8 cellular contexts compared by ENCODE assay signal in genomic region chr1:235079443-235079967, GRCh38. TPM values are rescaled to one million over a fixed set of nuclear protein-coding genes. Genes with fewer than 3 reads are reported as not detected.
DNase-seq lines count a peak whose midpoint lies in the region; ATAC-seq and TF ChIP-seq lines count a peak whose summit lies in the region.

No MANE protein-coding gene starts in this region.

- peaks cover 38% of the 10 kb centered on the region for H3K4me1 ChIP-seq in fibroblast of lung (ENCODE audit: control insufficient read depth, extremely low read depth, insufficient read depth, low read length)
- peaks cover 31 to 86% (median 56%) of the 10 kb centered on the region in 6 donors for H3K4me1 ChIP-seq in spleen

- H3K36me3 ChIP-seq in fibroblast of lung (ENCODE audit: control insufficient read depth, insufficient read depth, low read length) (no peaks in the 10 kb centered on the region), spleen (no peaks in the 10 kb centered on the region)

- H3K4me3 ChIP-seq in fibroblast of lung (replicated peaks in 1 of 4; ENCODE audit: control extremely low read depth in 1 of 4, insufficient read depth in 1 of 4, low read depth in 3 of 4, low read length in 4 of 4), result no peak overlapping the region
- no peak overlapping the region for H3K4me3 ChIP-seq in spleen

- H3K4me2 ChIP-seq in fibroblast of lung (ENCODE audit: extremely low read depth, insufficient read depth, low read length), result no peak overlapping the region

- H2AFZ ChIP-seq in fibroblast of lung (ENCODE audit: low read length), result no peak overlapping the region

- TF ChIP-seq CTCF in fibroblast of lung (conservative IDR thresholded peaks at IDR 0.05 in 1 of 2, IDR thresholded peaks at IDR 0.05 in 1 of 2; ENCODE audit: low read depth in 1 of 2, low read length in 2 of 2), result no peak
- no peak for TF ChIP-seq CTCF in spleen (IDR thresholded peaks at IDR 0.05 in 8 of 11, conservative IDR thresholded peaks at IDR 0.05 in 3 of 11)

- H3K27me3 ChIP-seq in fibroblast of lung (ENCODE audit: control insufficient read depth, insufficient read depth, low read length) (no peaks in the 10 kb centered on the region), spleen (replicated peaks in 1 of 7) (no peaks in the 10 kb centered on the region)

- DNase-seq in NK-92 treated with Interleukin-12 subunit alpha and Interleukin-12 subunit beta, amount 100 ng/mL, for 24 hours (lab: John Stamatoyannopoulos, UW), result peak; percentile 12
- no peak for DNase-seq in NK-92 (lab: John Stamatoyannopoulos, UW; ENCODE audit: unreplicated experiment)
- peak; percentile 75 for DNase-seq in NCI-H510A (lab: John Stamatoyannopoulos, UW)
- peak in 1 of 2 donors; percentile 84 for DNase-seq in fibroblast of lung (ENCODE audit: low read depth in 2 of 2)
- peak; percentile 66 for DNase-seq in spleen
- no peak for DNase-seq in sciatic nerve (ENCODE audit: low spot score)

- H3K27ac ChIP-seq in fibroblast of lung (ENCODE audit: insufficient read depth, low read length) (peak overlapping the region; percentile 65), spleen (peak overlapping the region in 7 of 8 donors; percentile 6 to 95 (median 61))

- WGBS in spleen, 5 donors, result 46 to 69% (median 57%) methylated on average over 3 to 6 of the region's 6 CpGs

- peaks cover 1% of the 10 kb centered on the region for H3K9me3 ChIP-seq in fibroblast of lung (ENCODE audit: control insufficient read depth, insufficient read depth, low read depth, low read length)
- H3K9me3 ChIP-seq in spleen, result no peaks in the 10 kb centered on the region

- intact Hi-C loops in spleen (cut with DNase I; ENCODE audit: low total_unique reads), result no loop called here
- intact Hi-C loops in sciatic nerve (cut with DNase I), result no loop called here

- H3K79me2 ChIP-seq in fibroblast of lung (ENCODE audit: control insufficient read depth, insufficient read depth, low read length), result no peaks in the 10 kb centered on the region

- no peak overlapping the region for H3K9ac ChIP-seq in fibroblast of lung (ENCODE audit: insufficient read depth, low read length)

- ATAC-seq in sciatic nerve (no peak), HG02885 (IDR thresholded peaks at IDR 0.05; ENCODE audit: poor library complexity, unreplicated experiment) (no peak), HG03039 (IDR thresholded peaks at IDR 0.05; ENCODE audit: unreplicated experiment) (no peak)

- no peaks in the 10 kb centered on the region for H4K20me1 ChIP-seq in fibroblast of lung (ENCODE audit: control insufficient read depth, extremely low read depth, insufficient read depth, low read length)

- no peak for TF ChIP-seq POLR2A in spleen (IDR thresholded peaks at IDR 0.05)

RNA-seq across cellular contexts. Expression of gene TOMM20, which starts 49.1 kb away (rescaled TPM):
- total RNA-seq in fibroblast of lung (85.5 and 92.7 TPM in 2 replicates), spleen (10 to 100 TPM; 59.6 to 79.9 (median 68.9) TPM), sciatic nerve (97.5 TPM)
- polyA plus RNA-seq in fibroblast of lung (95.1 and 111 TPM in 2 replicates), spleen (10 to 100 TPM; 46.6 to 56.8 (median 47.6) TPM)
- 97.4 and 104 TPM in 2 replicates for polyA plus RNA-seq in fibroblast of lung (2012)
- 23.2 and 53.4 TPM in 2 replicates for polyA minus RNA-seq in fibroblast of lung (ENCODE audit: low replicate concordance)

Comparison
In these comparisons a context has a peak if more than half of its experiments do, and no peak if none do; other contexts are left out.
1. DNase-seq: peak in NK-92 treated with Interleukin-12 subunit alpha and Interleukin-12 subunit beta, amount 100 ng/mL, for 24 hours (single experiment), NCI-H510A (single experiment) and spleen (single experiment); none in NK-92 (single experiment) and sciatic nerve (single experiment).